ENCODE assay signal across 20 cellular contexts in genomic region chr7:104410742-104411141, GRCh38.
"Had no signal": no experiment of that assay in that cellular context is flagged by ENCODE, and none has a peak within 500 bp of the region (broad histone marks: within the 10 kb centered on the region; RNA-seq: fewer than 3 reads in every experiment).

No MANE protein-coding gene starts in this region.

- H3K4me3 Mint-ChIP-seq: T-cell had no signal

- H3K36me3 Mint-ChIP-seq: IgD-negative memory B cell, T-cell had no signal

- H3K27me3 Mint-ChIP-seq: IgD-negative memory B cell had no signal

- H3K27ac Mint-ChIP-seq: IgD-negative memory B cell, T-cell had no signal

- DNase-seq: Kasumi-1, MM.1S, NCI-H1092 treated with DMSO at 0.1 percent for 48 hours, NCI-H1436, NCI-H187, NCI-H2029, NCI-H2081 treated with DMSO at 0.1 percent for 48 hours, NCI-H2171, NCI-H226, NCI-H446, NCI-H510A, NCI-H524 treated with DMSO at 0.1 percent for 48 hours, Right ventricle myocardium superior, SIG-M5, SK-N-SH, SW 1271, T-cell had no signal

- ATAC-seq: K562, Panc1, T-cell had no signal

- H3K4me1 Mint-ChIP-seq: IgD-negative memory B cell, T-cell had no signal
